ENCODE assay signal across 8 cellular contexts in genomic region chr5:112737472-112738179, GRCh38. TPM values are rescaled to one million over a fixed set of nuclear protein-coding genes. Genes with fewer than 3 reads are reported as not detected.
DNase-seq lines count a peak whose midpoint lies in the region; ATAC-seq and TF ChIP-seq lines count a peak whose summit lies in the region.

APC (plus strand) TSS chr5:112737885; CDS start chr5:112754891, 17,006 bp downstream.

- H3K9me3 ChIP-seq in suprapubic skin, result no peaks in the 10 kb centered on the region

- peaks cover 23% of the 10 kb centered on the region for H3K4me1 ChIP-seq in suprapubic skin

- H3K9me3 Mint-ChIP-seq in activated naive CD4-positive, alpha-beta T cell treated with anti-CD3 and anti-CD28 coated beads, Interleukin-2, amount 50 U/mL, for 72 hours, result peaks cover 0 to 4% of the 10 kb centered on the region in 2 donors
- H3K9me3 Mint-ChIP-seq in glutamatergic neuron (ENCODE audit: unreplicated experiment), result peaks cover 2% of the 10 kb centered on the region

- TF ChIP-seq POLR2A in suprapubic skin (IDR thresholded peaks at IDR 0.05), result peak in 1 of 2 donors; percentile 35

- ATAC-seq in activated naive CD4-positive, alpha-beta T cell treated with anti-CD3 and anti-CD28 coated beads, Interleukin-2, amount 50 U/mL, for 72 hours, result peak; percentile 99 to 100
- ATAC-seq in omental fat pad (ENCODE audit: low FRiP score), result peak; percentile 99

- DNase-seq in GM03348 (ENCODE audit: low spot score) (peak; percentile 97), HCEC 1CT (peak; percentile 92), MV-4-11 (lab: John Stamatoyannopoulos, UW) (peak; percentile 81), SKM-1 (lab: John Stamatoyannopoulos, UW; ENCODE audit: unreplicated experiment) (peak; percentile 74), glutamatergic neuron (peak; percentile 96), omental fat pad (ENCODE audit: low spot score) (peak; percentile 94), suprapubic skin (ENCODE audit: low spot score in 2 of 2) (peak; percentile 97 to 98)
- DNase-seq in activated naive CD4-positive, alpha-beta T cell treated with anti-CD3 and anti-CD28 coated beads, Interleukin-2, amount 50 U/mL, for 72 hours (ENCODE audit: low spot score in 2 of 2), result peak; percentile 87

- WGBS in suprapubic skin, result 0% methylated on average over 16 of the region's 36 CpGs

- H3K4me3 Mint-ChIP-seq in glutamatergic neuron (ENCODE audit: unreplicated experiment), result peak within 1 kb of the TSS; percentile 99

- TF ChIP-seq EP300 in suprapubic skin (IDR thresholded peaks at IDR 0.05), result no peak

- no peaks in the 10 kb centered on the region for H3K36me3 ChIP-seq in suprapubic skin

- H3K4me3 ChIP-seq in suprapubic skin, result peak within 1 kb of the TSS; percentile 58

- peaks cover 5 to 10% of the 10 kb centered on the region in 2 donors for H3K36me3 Mint-ChIP-seq in activated naive CD4-positive, alpha-beta T cell treated with anti-CD3 and anti-CD28 coated beads, Interleukin-2, amount 50 U/mL, for 72 hours
- no peaks in the 10 kb centered on the region for H3K36me3 Mint-ChIP-seq in glutamatergic neuron (ENCODE audit: unreplicated experiment)

- H3K4me1 Mint-ChIP-seq in glutamatergic neuron (ENCODE audit: low read depth, unreplicated experiment), result peaks cover 6% of the 10 kb centered on the region

- H3K27me3 ChIP-seq in suprapubic skin, result no peaks in the 10 kb centered on the region

- peaks cover 6% of the 10 kb centered on the region for H3K27me3 Mint-ChIP-seq in glutamatergic neuron (ENCODE audit: unreplicated experiment)

- TF ChIP-seq CTCF in glutamatergic neuron (IDR thresholded peaks at IDR 0.05; ENCODE audit: partially characterized antibody, unreplicated experiment), result peak; percentile 39
- no peak for TF ChIP-seq CTCF in omental fat pad (IDR thresholded peaks at IDR 0.05)
- TF ChIP-seq CTCF in suprapubic skin (IDR thresholded peaks at IDR 0.05), result peak in 1 of 2 donors; percentile 25

- H3K27ac ChIP-seq in suprapubic skin, result peak within 1 kb of the TSS; percentile 63

- peak within 1 kb of the TSS; percentile 84 to 96 for H3K27ac Mint-ChIP-seq in activated naive CD4-positive, alpha-beta T cell treated with anti-CD3 and anti-CD28 coated beads, Interleukin-2, amount 50 U/mL, for 72 hours
- H3K27ac Mint-ChIP-seq in glutamatergic neuron (ENCODE audit: unreplicated experiment), result peak within 1 kb of the TSS; percentile 99

RNA-seq across cellular contexts. Expression of gene APC, which starts in this region (rescaled TPM):
- 10 to 100 TPM; 17.4 to 24.5 TPM for total RNA-seq in activated naive CD4-positive, alpha-beta T cell treated with anti-CD3 and anti-CD28 coated beads, Interleukin-2, amount 50 U/mL, for 72 hours
- 136 TPM for total RNA-seq in glutamatergic neuron (ENCODE audit: unreplicated experiment)
- total RNA-seq in omental fat pad, result 10 to 100 TPM; 33.9 to 78.5 (median 58.8) TPM
- 10 to 100 TPM; 40.8 to 76.4 (median 53.9) TPM for total RNA-seq in suprapubic skin

Comparison
In these comparisons a context has a peak if more than half of its experiments do, and no peak if none do; other contexts are left out.
1. Peak in every context shown above with its lines: DNase-seq, ATAC-seq, H3K4me3 ChIP-seq and H3K27ac ChIP-seq.